In the genomic region with DNA sequence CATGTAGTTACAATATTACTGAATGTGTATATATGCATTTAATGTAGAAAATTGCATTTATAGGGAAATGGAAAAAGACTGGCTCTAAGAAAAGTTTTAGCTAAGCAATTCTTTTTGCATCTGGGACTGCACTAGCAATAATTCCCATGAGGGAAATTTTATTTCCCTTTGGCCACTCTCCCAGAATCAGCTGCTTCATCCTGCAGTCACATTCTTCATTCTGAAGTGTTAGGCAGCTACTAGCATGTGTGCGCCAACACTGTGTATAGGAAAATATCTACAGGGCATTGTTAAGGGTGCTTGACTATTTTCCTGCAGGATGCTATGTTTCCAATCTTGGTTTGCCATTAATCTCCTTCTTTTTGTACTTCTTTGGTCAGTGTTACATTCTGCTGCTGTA, we compare ENCODE assay signal across 14 cellular contexts.
DNase-seq lines count a peak whose midpoint lies in the region; ATAC-seq and TF ChIP-seq lines count a peak whose summit lies in the region.
"Had no signal": no experiment of that assay in that cellular context is flagged by ENCODE, and none has a peak within 500 bp of the region (broad histone marks: within the 10 kb centered on the region; RNA-seq: fewer than 3 reads in every experiment).

No MANE protein-coding gene starts in this region.

- in situ Hi-C loops in astrocyte of the spinal cord (cut with HindIII; ENCODE audit: low sequenced_read_pairs): no loop called here

- no peak overlapping the region for H3K27ac Mint-ChIP-seq in natural killer cell treated with Interleukin-12 subunit alpha and Interleukin-12 subunit beta and Interleukin-15 and Interleukin-18, amount 100 ng/mL, for 72 hours
- H3K27ac Mint-ChIP-seq: activated CD8-positive, alpha-beta T cell treated with anti-CD3 and anti-CD28 coated beads for 36 hours; H9 had no signal

- H3K4me1 Mint-ChIP-seq in natural killer cell treated with Interleukin-12 subunit alpha and Interleukin-12 subunit beta and Interleukin-15 and Interleukin-18, amount 100 ng/mL, for 72 hours (ENCODE audit: low read depth in 2 of 2): no peaks in the 10 kb centered on the region
- H3K4me1 Mint-ChIP-seq: H9 had no signal

- H3K36me3 Mint-ChIP-seq in natural killer cell treated with Interleukin-12 subunit alpha and Interleukin-12 subunit beta and Interleukin-15 and Interleukin-18, amount 100 ng/mL, for 72 hours: peaks cover 10% of the 10 kb centered on the region

- H3K9me3 Mint-ChIP-seq in natural killer cell treated with Interleukin-12 subunit alpha and Interleukin-12 subunit beta and Interleukin-15 and Interleukin-18, amount 100 ng/mL, for 72 hours: peaks cover 18% of the 10 kb centered on the region
- H3K9me3 Mint-ChIP-seq: H9 had no signal

- DNase-seq in AG08395 (ENCODE audit: low spot score) (peak; percentile 20), NCI-H1092 (lab: John Stamatoyannopoulos, UW) (peak; percentile 21), astrocyte of the spinal cord (ENCODE audit: low read depth, low spot score) (peak; percentile 72), kidney glomerular epithelial cell (lab: John Stamatoyannopoulos, UW) (peak; percentile 10), activated T-cell treated with anti-CD3 and anti-CD28 coated beads for 4 hours (no peak), RKO (ENCODE audit: low spot score) (no peak), NCI-H2171 (lab: John Stamatoyannopoulos, UW) (no peak)
- no peak for DNase-seq in natural killer cell treated with Interleukin-12 subunit alpha and Interleukin-12 subunit beta and Interleukin-15 and Interleukin-18, amount 100 ng/mL, for 72 hours (ENCODE audit: low spot score)
- DNase-seq: activated CD8-positive, alpha-beta T cell treated with anti-CD3 and anti-CD28 coated beads for 36 hours; activated gamma-delta T cell; central memory CD4-positive, alpha-beta T cell; erythroblast; H9; psoas muscle had no signal

- TF ChIP-seq CTCF in astrocyte of the spinal cord (IDR thresholded peaks at IDR 0.05; ENCODE audit: low read depth, low read length): no peak

- ATAC-seq in natural killer cell treated with Interleukin-12 subunit alpha and Interleukin-12 subunit beta and Interleukin-15 and Interleukin-18, amount 100 ng/mL, for 72 hours: no peak
- ATAC-seq: activated CD8-positive, alpha-beta T cell treated with anti-CD3 and anti-CD28 coated beads for 36 hours; psoas muscle had no signal

- H3K27me3 Mint-ChIP-seq in natural killer cell treated with Interleukin-12 subunit alpha and Interleukin-12 subunit beta and Interleukin-15 and Interleukin-18, amount 100 ng/mL, for 72 hours: no peaks in the 10 kb centered on the region
- H3K27me3 Mint-ChIP-seq: activated CD8-positive, alpha-beta T cell treated with anti-CD3 and anti-CD28 coated beads for 36 hours had no signal

- no peak overlapping the region for H3K4me3 ChIP-seq in astrocyte of the spinal cord (ENCODE audit: low read depth, low read length)
- H3K4me3 ChIP-seq: psoas muscle had no signal

- no peak overlapping the region for H3K4me3 Mint-ChIP-seq in natural killer cell treated with Interleukin-12 subunit alpha and Interleukin-12 subunit beta and Interleukin-15 and Interleukin-18, amount 100 ng/mL, for 72 hours
- H3K4me3 Mint-ChIP-seq: activated CD8-positive, alpha-beta T cell treated with anti-CD3 and anti-CD28 coated beads for 36 hours; H9 had no signal

Comparison
In these comparisons a context has a peak if more than half of its experiments do, and no peak if none do; other contexts are left out.
1. DNase-seq: peak in AG08395 (single experiment), NCI-H1092 (single experiment), astrocyte of the spinal cord (single experiment) and kidney glomerular epithelial cell (single experiment); none in activated T-cell treated with anti-CD3 and anti-CD28 coated beads for 4 hours (single experiment), RKO (single experiment), NCI-H2171 (single experiment) and natural killer cell treated with Interleukin-12 subunit alpha and Interleukin-12 subunit beta and Interleukin-15 and Interleukin-18, amount 100 ng/mL, for 72 hours (single experiment).